Comparison of ENCODE assay signal across 8 cellular contexts in the genomic region with DNA sequence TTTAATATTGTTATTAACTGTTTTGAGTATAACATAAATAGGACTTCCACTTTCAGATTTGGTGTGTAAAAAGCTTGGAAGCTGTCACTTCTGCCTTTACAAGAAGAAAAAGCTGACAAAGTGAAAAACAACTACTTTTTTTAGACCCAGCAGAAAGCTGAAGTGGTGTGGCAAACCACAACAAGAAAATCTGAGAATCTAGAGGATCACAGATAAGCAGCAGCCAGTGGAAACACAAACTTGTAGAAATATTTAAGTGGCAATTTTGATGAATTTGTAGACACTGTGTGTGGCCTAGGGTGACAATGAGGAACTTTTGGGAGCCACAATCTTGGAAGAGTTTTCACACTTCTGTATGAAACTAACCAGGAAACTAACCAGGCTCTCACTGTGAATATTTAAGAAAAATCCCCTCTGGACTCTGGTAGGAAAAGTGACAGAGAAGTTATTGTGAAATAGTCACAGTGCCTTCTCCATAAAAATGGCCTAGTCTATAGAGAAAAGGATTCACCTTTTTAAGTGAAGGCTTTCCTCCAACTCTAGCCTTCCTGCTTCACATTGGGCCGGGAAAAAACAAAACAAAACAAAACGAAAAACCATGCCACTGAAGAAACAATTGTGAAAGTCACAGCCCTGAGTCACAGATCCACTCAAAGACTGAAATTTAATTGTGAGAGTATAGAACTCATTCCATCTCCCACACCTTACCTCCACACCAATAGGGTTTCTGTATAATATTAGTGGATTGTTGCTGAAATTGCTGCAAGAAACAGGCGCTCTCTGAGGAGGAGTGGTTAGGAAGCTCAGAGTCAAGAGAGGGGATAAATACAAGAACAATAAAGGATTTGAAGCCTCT. TPM values are rescaled to one million over a fixed set of nuclear protein-coding genes. Genes with fewer than 3 reads are reported as not detected.
DNase-seq lines count a peak whose midpoint lies in the region; ATAC-seq and TF ChIP-seq lines count a peak whose summit lies in the region.

No MANE protein-coding gene starts in this region.

- no peaks in the 10 kb centered on the region for H3K36me3 ChIP-seq in ascending aorta

- H3K27ac ChIP-seq in ascending aorta: peak overlapping the region; percentile 11 to 37

- intact Hi-C loops in ascending aorta (cut with DNase I): no loop called here

- peak; percentile 77 for ATAC-seq in GM19455 (IDR thresholded peaks at IDR 0.05; ENCODE audit: unreplicated experiment)
- ATAC-seq in HG03175 (IDR thresholded peaks at IDR 0.05; ENCODE audit: unreplicated experiment): peak; percentile 86

- TF ChIP-seq CTCF in GM10266 (IDR thresholded peaks at IDR 0.05; ENCODE audit: control insufficient read depth, insufficient read depth, low read depth, missing control alignments): no peak
- no peak for TF ChIP-seq CTCF in ascending aorta (IDR thresholded peaks at IDR 0.05)

- DNase-seq in GM10266 (ENCODE audit: extremely low spot score) (peak; percentile 29), ascending aorta (ENCODE audit: low spot score in 2 of 2) (no peak), D341Med (ENCODE audit: low spot score) (no peak), HK-2 (ENCODE audit: unreplicated experiment) (no peak), kidney glomerular epithelial cell (lab: John Stamatoyannopoulos, UW) (no peak), NOMO-1 treated with DMSO at 0.1 percent for 48 hours (lab: John Stamatoyannopoulos, UW; ENCODE audit: unreplicated experiment) (no peak)

- peaks cover 3 to 9% of the 10 kb centered on the region in 2 donors for H3K4me1 ChIP-seq in ascending aorta

- H3K4me3 ChIP-seq in ascending aorta: no peak overlapping the region

- H3K27me3 ChIP-seq in ascending aorta: no peaks in the 10 kb centered on the region

- no peaks in the 10 kb centered on the region for H3K9me3 ChIP-seq in ascending aorta

RNA-seq across cellular contexts. Expression of gene GUCY1A1, which starts 26.7 kb away (rescaled TPM):
- 37.1 TPM for total RNA-seq in ascending aorta
